1 cellular context compared by ENCODE assay signal in the genomic region with DNA sequence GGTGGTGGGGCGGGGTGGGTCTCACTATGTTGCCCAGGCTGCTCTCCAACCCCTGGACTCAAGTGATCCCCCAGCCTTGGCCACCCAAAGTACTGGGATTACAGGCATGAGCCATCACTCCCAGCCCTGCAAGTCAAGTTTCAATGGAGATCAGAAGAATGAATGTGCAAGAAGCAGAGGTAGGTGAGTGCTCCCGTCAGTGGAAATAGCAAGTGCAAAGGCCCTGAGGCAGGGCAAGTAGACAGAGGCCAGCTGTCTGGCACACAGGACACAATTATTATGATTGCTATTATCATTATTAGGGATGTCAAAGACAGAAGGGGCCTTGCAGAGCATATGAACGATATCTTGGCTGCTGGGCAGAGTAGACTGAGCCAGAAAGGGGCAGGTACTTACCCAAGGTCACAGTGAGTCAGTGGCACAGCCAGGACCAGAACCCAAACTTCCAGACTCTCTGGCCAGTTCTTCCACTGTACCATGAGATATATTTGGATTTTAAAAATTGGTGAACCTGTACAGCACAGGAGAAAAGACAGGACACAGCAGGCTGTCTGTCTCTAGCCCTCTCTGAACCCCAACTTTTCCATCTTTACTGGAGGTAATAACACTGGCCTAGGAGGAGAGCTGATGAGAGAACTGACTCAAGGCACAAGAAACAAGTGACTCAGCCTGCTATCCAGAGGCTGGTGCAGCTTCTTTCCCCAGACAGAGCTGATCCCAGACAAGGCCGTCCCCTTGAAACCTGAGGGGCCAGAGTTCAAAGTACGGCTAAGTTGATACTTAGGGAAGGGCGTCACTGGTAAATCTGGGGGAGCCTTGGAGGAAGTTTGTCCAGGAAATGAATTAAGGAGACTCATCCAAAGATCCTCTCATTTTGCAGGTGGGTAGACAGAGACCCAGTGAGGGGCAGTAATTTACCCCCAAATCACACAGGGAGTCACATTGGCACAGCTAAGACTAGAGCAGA.
TF ChIP-seq lines count a peak whose summit lies in the region.

No MANE protein-coding gene starts in this region.

TF ChIP-seq in HCT116, 20 proteins besides CTCF, POLR2A, EP300 and RAD21 (continued from another document):
- no peak for TF ChIP-seq EGR1 (IDR thresholded peaks at IDR 0.05; ENCODE audit: low read depth)
- TF ChIP-seq CBX3 (IDR thresholded peaks at IDR 0.05; ENCODE audit: low read depth), result no peak
- TF ChIP-seq EZH2phosphoT487 (IDR thresholded peaks at IDR 0.05; ENCODE audit: borderline replicate concordance), result no peak
- no peak for TF ChIP-seq EZH2 (IDR thresholded peaks at IDR 0.05)
- TF ChIP-seq SP1 (IDR thresholded peaks at IDR 0.05; ENCODE audit: low read depth), result no peak
- TF ChIP-seq ELF1 (IDR thresholded peaks at IDR 0.05; ENCODE audit: borderline replicate concordance, low read depth), result no peak
- no peak for TF ChIP-seq ZBTB33 (IDR thresholded peaks at IDR 0.05; ENCODE audit: extremely low read depth, insufficient replicate concordance, low read length)
- no peak for TF ChIP-seq FOSL1 (IDR thresholded peaks at IDR 0.05; ENCODE audit: low read depth)
- TF ChIP-seq, protein P1, sequence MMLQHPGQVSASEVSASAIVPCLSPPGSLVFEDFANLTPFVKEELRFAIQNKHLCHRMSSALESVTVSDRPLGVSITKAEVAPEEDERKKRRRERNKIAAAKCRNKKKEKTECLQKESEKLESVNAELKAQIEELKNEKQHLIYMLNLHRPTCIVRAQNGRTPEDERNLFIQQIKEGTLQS (IDR thresholded peaks at IDR 0.05), result no peak
- TF ChIP-seq, protein P2, sequence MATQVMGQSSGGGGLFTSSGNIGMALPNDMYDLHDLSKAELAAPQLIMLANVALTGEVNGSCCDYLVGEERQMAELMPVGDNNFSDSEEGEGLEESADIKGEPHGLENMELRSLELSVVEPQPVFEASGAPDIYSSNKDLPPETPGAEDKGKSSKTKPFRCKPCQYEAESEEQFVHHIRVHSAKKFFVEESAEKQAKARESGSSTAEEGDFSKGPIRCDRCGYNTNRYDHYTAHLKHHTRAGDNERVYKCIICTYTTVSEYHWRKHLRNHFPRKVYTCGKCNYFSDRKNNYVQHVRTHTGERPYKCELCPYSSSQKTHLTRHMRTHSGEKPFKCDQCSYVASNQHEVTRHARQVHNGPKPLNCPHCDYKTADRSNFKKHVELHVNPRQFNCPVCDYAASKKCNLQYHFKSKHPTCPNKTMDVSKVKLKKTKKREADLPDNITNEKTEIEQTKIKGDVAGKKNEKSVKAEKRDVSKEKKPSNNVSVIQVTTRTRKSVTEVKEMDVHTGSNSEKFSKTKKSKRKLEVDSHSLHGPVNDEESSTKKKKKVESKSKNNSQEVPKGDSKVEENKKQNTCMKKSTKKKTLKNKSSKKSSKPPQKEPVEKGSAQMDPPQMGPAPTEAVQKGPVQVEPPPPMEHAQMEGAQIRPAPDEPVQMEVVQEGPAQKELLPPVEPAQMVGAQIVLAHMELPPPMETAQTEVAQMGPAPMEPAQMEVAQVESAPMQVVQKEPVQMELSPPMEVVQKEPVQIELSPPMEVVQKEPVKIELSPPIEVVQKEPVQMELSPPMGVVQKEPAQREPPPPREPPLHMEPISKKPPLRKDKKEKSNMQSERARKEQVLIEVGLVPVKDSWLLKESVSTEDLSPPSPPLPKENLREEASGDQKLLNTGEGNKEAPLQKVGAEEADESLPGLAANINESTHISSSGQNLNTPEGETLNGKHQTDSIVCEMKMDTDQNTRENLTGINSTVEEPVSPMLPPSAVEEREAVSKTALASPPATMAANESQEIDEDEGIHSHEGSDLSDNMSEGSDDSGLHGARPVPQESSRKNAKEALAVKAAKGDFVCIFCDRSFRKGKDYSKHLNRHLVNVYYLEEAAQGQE (IDR thresholded peaks at IDR 0.05; ENCODE audit: low read depth), result no peak
- TF ChIP-seq TCF7L2 (IDR thresholded peaks at IDR 0.05; ENCODE audit: borderline replicate concordance, extremely low read depth, insufficient read depth, insufficient read length), result no peak
- no peak for TF ChIP-seq SRF (IDR thresholded peaks at IDR 0.05; ENCODE audit: low read depth)
